Comparison of ENCODE assay signal across 8 cellular contexts in genomic region chr11:119389611-119390254, GRCh38. TPM values are rescaled to one million over a fixed set of nuclear protein-coding genes. Genes with fewer than 3 reads are reported as not detected.
DNase-seq lines count a peak whose midpoint lies in the region; ATAC-seq and TF ChIP-seq lines count a peak whose summit lies in the region.

No MANE protein-coding gene starts in this region.

- no peak overlapping the region for H3K4me3 ChIP-seq in choroid plexus epithelial cell (ENCODE audit: low read depth, low read length)
- H3K4me3 ChIP-seq in esophagus muscularis mucosa: no peak overlapping the region

- TF ChIP-seq CTCF in 22Rv1 (IDR thresholded peaks at IDR 0.05) (peak; percentile 71), choroid plexus epithelial cell (conservative IDR thresholded peaks at IDR 0.05; ENCODE audit: low read depth, low read length) (peak; percentile 58), esophagus muscularis mucosa (IDR thresholded peaks at IDR 0.05) (no peak)

- no peak for ATAC-seq in GM21723 (IDR thresholded peaks at IDR 0.05; ENCODE audit: unreplicated experiment)

- no peaks in the 10 kb centered on the region for H3K27me3 ChIP-seq in esophagus muscularis mucosa

- DNase-seq in DMS79 (lab: John Stamatoyannopoulos, UW) (peak; percentile 50), NCI-H2029 (lab: John Stamatoyannopoulos, UW) (peak; percentile 73), choroid plexus epithelial cell (ENCODE audit: low read depth) (peak; percentile 39), hippocampal formation (lab: John Stamatoyannopoulos, UW) (no peak), esophagus muscularis mucosa (ENCODE audit: extremely low spot score) (no peak), posterior cingulate gyrus (no peak)

- H3K9me3 ChIP-seq in esophagus muscularis mucosa: no peaks in the 10 kb centered on the region

- 88% methylated on average over 5 of the region's 5 CpGs for WGBS in esophagus muscularis mucosa

- intact Hi-C loops in esophagus muscularis mucosa (cut with DNase I): no loop called here
- intact Hi-C loops in posterior cingulate gyrus (cut with DNase I): no loop called here

- H3K27ac ChIP-seq in 22Rv1: no peak overlapping the region
- no peak overlapping the region for H3K27ac ChIP-seq in esophagus muscularis mucosa (replicated peaks in 1 of 4)

- no peaks in the 10 kb centered on the region for H3K36me3 ChIP-seq in esophagus muscularis mucosa

- TF ChIP-seq EP300 in esophagus muscularis mucosa (IDR thresholded peaks at IDR 0.05): no peak

- no peak for TF ChIP-seq POLR2A in esophagus muscularis mucosa (IDR thresholded peaks at IDR 0.05; ENCODE audit: low read depth)

- no peaks in the 10 kb centered on the region for H3K4me1 ChIP-seq in esophagus muscularis mucosa

RNA-seq across cellular contexts. Expression of gene USP2, which starts 8.2 kb away (rescaled TPM):
- total RNA-seq in esophagus muscularis mucosa: 1 to 10 TPM; 4.6 to 9.9 (median 6.1) TPM

RNA-seq across cellular contexts. Expression of gene THY1, which starts 33.2 kb away (rescaled TPM):
- total RNA-seq in esophagus muscularis mucosa: 10 to 100 TPM; 13.3 to 70.1 (median 25.4) TPM

RNA-seq across cellular contexts. Expression of gene MFRP, which starts 43.2 kb away (rescaled TPM):
- total RNA-seq in esophagus muscularis mucosa: under 1 TPM in 1 of 4 donors, not detected in 3; 0.11 TPM

RNA-seq across cellular contexts. Expression of gene C1QTNF5, which starts 49.0 kb away (rescaled TPM):
- 10 to 100 TPM; 23.7 to 74.3 (median 51.6) TPM for total RNA-seq in esophagus muscularis mucosa

RNA-seq across cellular contexts. Expression of gene RNF26, which starts 55.4 kb away (rescaled TPM):
- 10 to 100 TPM; 14.2 to 33.2 (median 20.9) TPM for total RNA-seq in esophagus muscularis mucosa

Comparison
In these comparisons a context has a peak if more than half of its experiments do, and no peak if none do; other contexts are left out.
1. CTCF ChIP-seq: peak in 22Rv1 (single experiment) and choroid plexus epithelial cell (single experiment); none in esophagus muscularis mucosa (0 of 3).
2. DNase-seq: peak in DMS79 (single experiment), NCI-H2029 (single experiment) and choroid plexus epithelial cell (single experiment); none in hippocampal formation (0 of 2), esophagus muscularis mucosa (single experiment) and posterior cingulate gyrus (0 of 10).